In genomic region chr3:149442845-149443544, GRCh38 we compare ENCODE assay signal across 1 cellular context.
TF ChIP-seq lines count a peak whose summit lies in the region.

No MANE protein-coding gene starts in this region.

TF ChIP-seq in GM12878, 131 proteins besides CTCF, POLR2A, EP300 and RAD21 (continued from another document):
- peak; percentile 57; the same call in 1 of the 2 replicates for TF ChIP-seq ZNF687 (IDR thresholded peaks at IDR 0.05)
- TF ChIP-seq MTA2 (IDR thresholded peaks at IDR 0.05; ENCODE audit: low read depth), result peak; percentile 100
- TF ChIP-seq SMAD1 (IDR thresholded peaks at IDR 0.05; ENCODE audit: low read depth, partially characterized antibody), result peak; percentile 49
- peak; percentile 72; the same call in 1 of the 2 replicates for TF ChIP-seq BCL11A (IDR thresholded peaks at IDR 0.05; ENCODE audit: low read depth, low read length)
- 0 out of 2 replicates have a peak, but pooled peaks have one; percentile 36 for TF ChIP-seq GATAD2B (conservative IDR thresholded peaks at IDR 0.05; ENCODE audit: low read depth)
- TF ChIP-seq ZNF24 (IDR thresholded peaks at IDR 0.05), result 0 out of 2 replicates have a peak, but pooled peaks have one; percentile 33
- TF ChIP-seq ZNF217 (IDR thresholded peaks at IDR 0.05), result peak; percentile 84
- peak; percentile 71 for TF ChIP-seq IKZF1 (conservative IDR thresholded peaks at IDR 0.05)
- no peak for TF ChIP-seq MXI1 (IDR thresholded peaks at IDR 0.05; ENCODE audit: low read depth, low read length)
- no peak for TF ChIP-seq TAF1 (IDR thresholded peaks at IDR 0.05; ENCODE audit: borderline replicate concordance, low read depth, low read length)
- TF ChIP-seq RELB (IDR thresholded peaks at IDR 0.05; ENCODE audit: low read depth), result peak; percentile 73; the same call in 1 of the 2 replicates
- TF ChIP-seq DPF2 (IDR thresholded peaks at IDR 0.05), result peak; percentile 82
- no peak for TF ChIP-seq GABPA (IDR thresholded peaks at IDR 0.05; ENCODE audit: low read depth)
- TF ChIP-seq BMI1 (IDR thresholded peaks at IDR 0.05; ENCODE audit: borderline replicate concordance), result peak; percentile 80
- TF ChIP-seq ATF7 (IDR thresholded peaks at IDR 0.05; ENCODE audit: low read depth), result peak; percentile 89
- peak; percentile 94 for TF ChIP-seq MEF2B (IDR thresholded peaks at IDR 0.05; ENCODE audit: partially characterized antibody, poor library complexity, severe bottlenecking)
- 0 out of 2 replicates have a peak, but pooled peaks have one; percentile 51 for TF ChIP-seq NR2F1 (conservative IDR thresholded peaks at IDR 0.05)
- peak in 1 of 2 experiments; percentile 56; a peak in 2 of 4 replicates for TF ChIP-seq BHLHE40 (IDR thresholded peaks at IDR 0.05; ENCODE audit: borderline replicate concordance in 1 of 2, low read depth in 2 of 2, low read length in 1 of 2)
- 0 out of 2 replicates have a peak, but pooled peaks have one; percentile 25 for TF ChIP-seq RB1 (IDR thresholded peaks at IDR 0.05; ENCODE audit: borderline replicate concordance)
- no peak for TF ChIP-seq YY1 (IDR thresholded peaks at IDR 0.05; ENCODE audit: low read depth, low read length)
- TF ChIP-seq NBN (IDR thresholded peaks at IDR 0.05), result peak; percentile 81
- TF ChIP-seq YBX1 (IDR thresholded peaks at IDR 0.05), result no peak
- TF ChIP-seq SKIL (IDR thresholded peaks at IDR 0.05; ENCODE audit: low read depth, poor library complexity, severe bottlenecking), result peak; percentile 38
TF ChIP-seq in GM12878: peak in this region for 21.
